In the genomic region with DNA sequence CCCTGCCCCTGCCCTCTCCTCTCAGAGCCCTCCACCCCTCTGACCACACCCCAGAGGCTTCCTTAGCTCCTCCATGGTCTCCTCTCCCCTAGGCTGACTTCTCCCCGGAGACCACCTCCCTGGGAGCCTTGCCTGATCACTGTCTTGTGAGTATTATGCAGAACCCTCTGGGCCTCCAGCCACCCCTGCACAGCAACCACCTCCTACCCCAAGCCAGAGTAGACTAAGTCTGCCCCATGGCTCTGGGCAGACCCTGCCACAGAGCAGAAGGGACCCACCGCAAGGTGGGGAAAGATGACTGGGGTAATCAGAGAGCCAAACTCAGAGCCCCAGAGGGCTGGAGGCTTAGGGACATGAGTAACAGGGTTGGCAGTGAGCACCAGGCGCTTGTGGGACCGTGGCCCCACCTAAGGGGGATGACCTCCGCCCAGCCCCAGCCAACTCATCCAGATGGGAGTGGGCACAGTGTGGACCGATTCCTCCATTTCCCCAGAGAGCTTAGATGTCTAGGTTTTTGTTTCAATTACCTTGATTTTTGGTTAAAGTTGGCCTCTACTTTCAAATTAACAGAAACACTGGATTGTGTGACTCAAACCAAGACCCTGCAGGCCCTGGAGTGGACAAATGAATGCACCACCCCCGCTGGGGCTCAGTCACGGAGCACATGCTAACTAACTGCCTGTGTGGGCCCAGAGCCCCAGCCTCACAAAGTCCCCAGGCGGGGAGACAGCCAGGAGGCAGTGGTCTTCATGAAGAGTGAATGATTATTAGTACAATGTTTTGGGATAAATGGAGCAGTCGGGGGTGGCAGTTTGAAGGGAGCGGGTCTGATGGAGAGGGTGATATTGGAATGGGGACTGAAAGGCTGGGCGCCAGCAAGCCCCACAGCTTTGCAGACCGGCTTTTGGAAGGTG, we compare ENCODE assay signal across 18 cellular contexts.
"Had no signal": no experiment of that assay in that cellular context is flagged by ENCODE, and none has a peak within 500 bp of the region (broad histone marks: within the 10 kb centered on the region; RNA-seq: fewer than 3 reads in every experiment).

No MANE protein-coding gene starts in this region.

- H3K9me3 Mint-ChIP-seq: activated naive CD8-positive, alpha-beta T cell treated with anti-CD3 and anti-CD28 coated beads, Interleukin-2, amount 10 ng/mL, durations not matched to agents 7 days and 5 days; stimulated activated naive CD8-positive, alpha-beta T cell treated with anti-CD3 and anti-CD28 coated beads, Interleukin-15, Interleukin-2, amounts not matched to agents 100 ng/mL and 50 ng/mL, for 24 hours had no signal

- H3K4me1 ChIP-seq: psoas muscle had no signal

- H3K4me1 Mint-ChIP-seq: activated CD8-positive, alpha-beta memory T cell treated with anti-CD3 and anti-CD28 coated beads, Interleukin-2, amount 10 ng/mL, durations not matched to agents 7 days and 5 days; activated naive CD8-positive, alpha-beta T cell treated with anti-CD3 and anti-CD28 coated beads, Interleukin-2, amount 10 ng/mL, durations not matched to agents 7 days and 5 days; naive thymus-derived CD4-positive, alpha-beta T cell had no signal

- H3K9me3 ChIP-seq: lower lobe of right lung, psoas muscle, thoracic aorta had no signal

- H3K27ac Mint-ChIP-seq: activated CD8-positive, alpha-beta memory T cell treated with anti-CD3 and anti-CD28 coated beads, Interleukin-2, amount 10 ng/mL, durations not matched to agents 7 days and 5 days; activated naive CD8-positive, alpha-beta T cell treated with anti-CD3 and anti-CD28 coated beads, Interleukin-2, amount 10 ng/mL, durations not matched to agents 7 days and 5 days; naive thymus-derived CD4-positive, alpha-beta T cell; stimulated activated naive CD8-positive, alpha-beta T cell treated with anti-CD3 and anti-CD28 coated beads, Interleukin-15, Interleukin-2, amounts not matched to agents 100 ng/mL and 50 ng/mL, for 24 hours had no signal

- H3K36me3 ChIP-seq: cardiac muscle cell, lower lobe of right lung, thoracic aorta had no signal

- H3K27ac ChIP-seq: cardiac muscle cell, epithelial cell of prostate, lower lobe of right lung, psoas muscle, thoracic aorta had no signal

- H3K36me3 Mint-ChIP-seq: activated CD8-positive, alpha-beta memory T cell treated with anti-CD3 and anti-CD28 coated beads, Interleukin-2, amount 10 ng/mL, durations not matched to agents 7 days and 5 days; activated naive CD8-positive, alpha-beta T cell treated with anti-CD3 and anti-CD28 coated beads, Interleukin-2, amount 10 ng/mL, durations not matched to agents 7 days and 5 days; naive thymus-derived CD4-positive, alpha-beta T cell had no signal

- H3K27me3 Mint-ChIP-seq: activated naive CD8-positive, alpha-beta T cell treated with anti-CD3 and anti-CD28 coated beads, Interleukin-2, amount 10 ng/mL, durations not matched to agents 7 days and 5 days had no signal

- H3K4me3 Mint-ChIP-seq: activated CD8-positive, alpha-beta memory T cell treated with anti-CD3 and anti-CD28 coated beads, Interleukin-2, amount 10 ng/mL, durations not matched to agents 7 days and 5 days; activated naive CD8-positive, alpha-beta T cell treated with anti-CD3 and anti-CD28 coated beads, Interleukin-2, amount 10 ng/mL, durations not matched to agents 7 days and 5 days; stimulated activated naive CD8-positive, alpha-beta T cell treated with anti-CD3 and anti-CD28 coated beads, Interleukin-15, Interleukin-2, amounts not matched to agents 100 ng/mL and 50 ng/mL, for 24 hours had no signal

- H3K4me3 ChIP-seq: cardiac muscle cell, lower lobe of right lung, psoas muscle, thoracic aorta had no signal

- DNase-seq: activated CD4-positive, alpha-beta T cell treated with anti-CD3 and anti-CD28 coated beads, Interleukin-2, amount 50 U/mL, for 4 hours; activated CD4-positive, CD25-positive, alpha-beta regulatory T cell treated with anti-CD3 and anti-CD28 coated beads, Interleukin-2, amount 50 U/mL, for 72 hours; activated naive CD8-positive, alpha-beta T cell treated with anti-CD3 and anti-CD28 coated beads, Interleukin-2, amount 10 ng/mL, durations not matched to agents 7 days and 5 days; cortex of kidney; effector memory CD4-positive, alpha-beta T cell; hypothalamus; left cardiac atrium; lower lobe of right lung; psoas muscle; stimulated activated CD4-positive, alpha-beta T cell treated with anti-CD3 and anti-CD28 coated beads, Interleukin-4, amount 100 ng/mL, for 1 hour; stimulated activated CD8-positive, alpha-beta memory T cell treated with anti-CD3 and anti-CD28 coated beads, Interleukin-4, amount 100 ng/mL, for 48 hours; T-helper 9 cell had no signal

- H3K27me3 ChIP-seq: cardiac muscle cell had no signal

- ATAC-seq: activated CD8-positive, alpha-beta memory T cell treated with anti-CD3 and anti-CD28 coated beads, Interleukin-2, amount 10 ng/mL, durations not matched to agents 7 days and 5 days; left cardiac atrium; lower lobe of right lung; naive thymus-derived CD4-positive, alpha-beta T cell had no signal
